In genomic region chr1:179169616-179170467, GRCh38 we compare ENCODE assay signal across 14 cellular contexts. TPM values are rescaled to one million over a fixed set of nuclear protein-coding genes. Genes with fewer than 3 reads are reported as not detected.
DNase-seq lines count a peak whose midpoint lies in the region; ATAC-seq, FAIRE-seq and TF ChIP-seq lines count a peak whose summit lies in the region.
"Had no signal": no experiment of that assay in that cellular context is flagged by ENCODE, and none has a peak within 500 bp of the region (broad histone marks: within the 10 kb centered on the region; RNA-seq: fewer than 3 reads in every experiment).

No MANE protein-coding gene starts in this region.

- H3K4me1 Mint-ChIP-seq in activated T-cell treated with anti-CD3 and anti-CD28 coated beads, Interleukin-2, amount 50 U/mL, for 24 hours (ENCODE audit: low read depth) = peaks cover 20% of the 10 kb centered on the region

- H3K27ac ChIP-seq in K562 (ENCODE audit: extremely low read depth, low read depth, low read length) (no peak overlapping the region), lung (ENCODE audit: low read depth in 1 of 2, low read length in 1 of 2) (no peak overlapping the region)
- H3K27ac ChIP-seq: upper lobe of left lung had no signal

- H2AFZ ChIP-seq in K562 (ENCODE audit: low read depth, low read length) = no peak overlapping the region

- TF ChIP-seq CTCF in K562 (IDR thresholded peaks at IDR 0.05 in 2 of 3, conservative IDR thresholded peaks at IDR 0.05 in 1 of 3; ENCODE audit: insufficient read depth in 2 of 3, low read depth in 1 of 3, low read length in 3 of 3) (no peak), lung (IDR thresholded peaks at IDR 0.05; ENCODE audit: control extremely low read depth, extremely low read depth) (no peak)

- no TSS peak for BruUV-seq in K562 (replicated peaks; lab: Mats Ljungman, UMichigan)

- no peak overlapping the region for H3K9ac ChIP-seq in K562 (ENCODE audit: insufficient read depth in 1 of 2, low read depth in 2 of 2, low read length in 2 of 2)

- H3K4me2 ChIP-seq in K562 (ENCODE audit: insufficient read depth, low read length) = no peak overlapping the region

- no peak for TF ChIP-seq EP300 in K562 (IDR thresholded peaks at IDR 0.05; ENCODE audit: low read length)

- FAIRE-seq in K562 (lab: Jason Lieb, UNC) = no peak

- no peaks in the 10 kb centered on the region for H3K9me1 ChIP-seq in K562 (ENCODE audit: control insufficient read depth, insufficient read depth, low read length)

- in situ Hi-C loops in K562 (cut with MboI) = no loop called here

- H3K79me2 ChIP-seq in K562 (ENCODE audit: control insufficient read depth, insufficient read depth, low read length) = no peaks in the 10 kb centered on the region

- no peaks in the 10 kb centered on the region for H4K20me1 ChIP-seq in K562 (replicated peaks; ENCODE audit: control insufficient read depth, insufficient read depth, low read length)

- 67% methylated on average over 3 of the region's 3 CpGs for WGBS in K562 (ENCODE audit: insufficient coverage, low coverage, missing lambda C conversion rate)
- WGBS in lung, 2 donors = 87 to 92% methylated on average over 3 of the region's 3 CpGs

- no peaks in the 10 kb centered on the region for H3K27me3 Mint-ChIP-seq in activated T-cell treated with anti-CD3 and anti-CD28 coated beads, Interleukin-2, amount 50 U/mL, for 24 hours
- H3K27me3 Mint-ChIP-seq: naive thymus-derived CD4-positive, alpha-beta T cell had no signal

- DNase-seq in AML-193 (lab: John Stamatoyannopoulos, UW) (peak; percentile 10 to 26), M059J (ENCODE audit: low read depth) (peak; percentile 80), K562 (ENCODE audit: extremely low read depth in 1 of 4, low spot score in 3 of 4) (no peak), lung (ENCODE audit: low spot score) (no peak), NCI-H146 treated with DMSO at 0.1 percent for 48 hours (lab: John Stamatoyannopoulos, UW; ENCODE audit: unreplicated experiment) (no peak)
- DNase-seq in activated T-cell treated with anti-CD3 and anti-CD28 coated beads, Interleukin-2, amount 50 U/mL, for 24 hours = no peak
- DNase-seq: activated CD4-positive, alpha-beta T cell treated with anti-CD3 and anti-CD28 coated beads for 4 hours; adrenal gland; hypothalamus; naive thymus-derived CD4-positive, alpha-beta T cell; stimulated activated CD4-positive, alpha-beta T cell treated with anti-CD3 and anti-CD28 coated beads, Interleukin-2, amount 100 ng/mL, for 24 hours; upper lobe of left lung had no signal

- CTCF ChIA-PET in K562 (lab: Yijun Ruan, JAX; ENCODE audit: low intra/inter-chr PET ratio) = no interaction called here

- H3K9me3 Mint-ChIP-seq in activated T-cell treated with anti-CD3 and anti-CD28 coated beads, Interleukin-2, amount 50 U/mL, for 24 hours = no peaks in the 10 kb centered on the region
- H3K9me3 Mint-ChIP-seq: naive thymus-derived CD4-positive, alpha-beta T cell had no signal

- H3K36me3 ChIP-seq in K562 (ENCODE audit: control insufficient read depth, insufficient read depth, low read length) (no peaks in the 10 kb centered on the region), lung (ENCODE audit: control insufficient read depth in 2 of 2, insufficient read depth in 2 of 2, low read length in 2 of 2) (no peaks in the 10 kb centered on the region)
- H3K36me3 ChIP-seq: adrenal gland, upper lobe of left lung had no signal

- H3K27ac Mint-ChIP-seq in activated T-cell treated with anti-CD3 and anti-CD28 coated beads, Interleukin-2, amount 50 U/mL, for 24 hours = no peak overlapping the region

- POLR2A ChIA-PET in K562 (lab: Yijun Ruan, JAX) = interaction anchor here (1.7 kb wide), 1 partner anchor 22 kb away, joined by 3 read pairs; no protein-coding TSS in a partner anchor

- H3K27me3 ChIP-seq in K562 (ENCODE audit: control insufficient read depth in 2 of 2, insufficient read depth in 2 of 2, low read length in 2 of 2) (no peaks in the 10 kb centered on the region), lung (ENCODE audit: control insufficient read depth, insufficient read depth) (no peaks in the 10 kb centered on the region)
- H3K27me3 ChIP-seq: adrenal gland, upper lobe of left lung had no signal

- H3K9me3 ChIP-seq in K562 (replicated peaks; ENCODE audit: control insufficient read depth, insufficient read depth, low read depth, low read length) (no peaks in the 10 kb centered on the region), lung (ENCODE audit: control insufficient read depth in 2 of 2, insufficient read depth in 1 of 2, low read length in 1 of 2) (no peaks in the 10 kb centered on the region)
- H3K9me3 ChIP-seq: adrenal gland, upper lobe of left lung had no signal

- TF ChIP-seq POLR2A in K562 (conservative IDR thresholded peaks at IDR 0.05) = no peak

- H3K4me3 Mint-ChIP-seq in activated T-cell treated with anti-CD3 and anti-CD28 coated beads, Interleukin-2, amount 50 U/mL, for 24 hours = no peak overlapping the region
- H3K4me3 Mint-ChIP-seq: naive thymus-derived CD4-positive, alpha-beta T cell had no signal

- TF ChIP-seq RAD21 in K562 (CRISPR knock-in tag; conservative IDR thresholded peaks at IDR 0.05 in 1 of 2, IDR thresholded peaks at IDR 0.05 in 1 of 2) = no peak

- ATAC-seq in K562 (no peak; the same call in 2 of the 3 replicates), lung (ENCODE audit: insufficient read depth, low FRiP score) (peak; percentile 11), GM21717 (IDR thresholded peaks at IDR 0.05; ENCODE audit: unreplicated experiment) (no peak), HG02571 (IDR thresholded peaks at IDR 0.05; ENCODE audit: unreplicated experiment) (no peak)
- ATAC-seq: naive thymus-derived CD4-positive, alpha-beta T cell had no signal

- intact Hi-C loops in K562 (cut with micrococcal nuclease) = no loop called here

- no peaks in the 10 kb centered on the region for H3K4me1 ChIP-seq in K562 (replicated peaks in 1 of 2; ENCODE audit: control insufficient read depth in 2 of 2, insufficient read depth in 2 of 2, low read length in 2 of 2)
- H3K4me1 ChIP-seq in lung (ENCODE audit: control insufficient read depth in 2 of 2, insufficient read depth in 2 of 2, low read length in 2 of 2) = peaks cover 3 to 4% of the 10 kb centered on the region in 2 donors

- no peaks in the 10 kb centered on the region for H3K36me3 Mint-ChIP-seq in activated T-cell treated with anti-CD3 and anti-CD28 coated beads, Interleukin-2, amount 50 U/mL, for 24 hours (ENCODE audit: low read depth)

- no peak overlapping the region for H3K4me3 ChIP-seq in K562
- no peak overlapping the region for H3K4me3 ChIP-seq in lung
- H3K4me3 ChIP-seq: adrenal gland, upper lobe of left lung had no signal

TF ChIP-seq in K562, 482 proteins besides CTCF, POLR2A, EP300 and RAD21 (continues in another document):
- TF ChIP-seq TFAP4 (CRISPR knock-in tag; IDR thresholded peaks at IDR 0.05; ENCODE audit: borderline replicate concordance) = no peak
- TF ChIP-seq ETV6 (IDR thresholded peaks at IDR 0.05; ENCODE audit: borderline replicate concordance in 1 of 2, low read depth in 2 of 2, low read length in 1 of 2) = no peak
- no peak for TF ChIP-seq ETV6 (CRISPR knock-in tag; IDR thresholded peaks at IDR 0.05; ENCODE audit: borderline replicate concordance)
- TF ChIP-seq TGIF2 (CRISPR knock-in tag; IDR thresholded peaks at IDR 0.05) = no peak
- TF ChIP-seq DPF2 (IDR thresholded peaks at IDR 0.05) = no peak
- no peak for TF ChIP-seq CEBPG (CRISPR knock-in tag; IDR thresholded peaks at IDR 0.05)
- TF ChIP-seq CEBPG (tag; conservative IDR thresholded peaks at IDR 0.05 in 1 of 2, IDR thresholded peaks at IDR 0.05 in 1 of 2) = peak in 1 of 2 experiments; percentile 41; a peak in 1 of 4 replicates
- 0 out of 2 replicates have a peak, but pooled peaks have one; percentile 13 for TF ChIP-seq FOSL1 (tag; conservative IDR thresholded peaks at IDR 0.05)
- peak; percentile 22; the same call in 1 of the 2 replicates for TF ChIP-seq ATF3 (IDR thresholded peaks at IDR 0.05)
- no peak for TF ChIP-seq ATF3 (CRISPR knock-in tag; conservative IDR thresholded peaks at IDR 0.05)
- TF ChIP-seq ZNF644 (tag; IDR thresholded peaks at IDR 0.05; ENCODE audit: low read depth) = no peak
- TF ChIP-seq CBFA2T3 (IDR thresholded peaks at IDR 0.05) = 0 out of 2 replicates have a peak, but pooled peaks have one; percentile 11

RNA-seq across cellular contexts. Expression of gene ABL2, which starts 59.6 kb away (rescaled TPM):
- 17.3 and 38.3 TPM in 2 replicates for total RNA-seq in M059J (2014; rRNA removed; shearing (Covaris generic))
- total RNA-seq in K562 (2011; cell fraction: chromatin; rRNA removed; ENCODE audit: low replicate concordance) = 41.6 and 59.9 TPM in 2 replicates
- 17.2 and 21.7 TPM in 2 replicates for total RNA-seq in K562 (2011; cell fraction: nucleolus; rRNA removed)
- 31.7 and 41.7 TPM in 2 replicates for total RNA-seq in K562 (2011; cell fraction: nucleoplasm; rRNA removed)
- total RNA-seq in K562 (2014; rRNA removed) (6.1 and 6.6 TPM in 2 replicates), K562 (2014; rRNA removed; fragmentation: Illumina TruSeq; extraction: Trizol) (9.5 and 10.9 TPM in 2 replicates), K562 (2015; rRNA removed; fragmentation: Illumina TruSeq; extraction: Trizol) (8.6 and 9.2 TPM in 2 replicates), K562 (2021) (14.1 and 15.0 TPM in 2 replicates), lung (10 to 100 TPM; 22.6 to 27.8 TPM)
- polyA plus RNA-seq in K562 (2011; rRNA removed) (8.1 and 9.4 TPM in 2 replicates), K562 (2014; fragmentation: Illumina TruSeq; extraction: Trizol) (8.7 and 8.9 TPM in 2 replicates), K562 (2014; fragmentation: Nextera tagmentation; extraction: Ambion mirVana) (1 to 10 TPM; 1.4 to 2.2 TPM), K562 (2014; rRNA removed) (5.6 and 5.8 TPM in 2 replicates), lung (10 to 100 TPM in 1 of 2 donors, 1 to 10 TPM in 1; 3.3 to 10.1 TPM)
- 4.6 and 6.3 TPM in 2 replicates for polyA plus RNA-seq in K562 (2011; cell fraction: cytosol; rRNA removed)
- 7.2 and 7.7 TPM in 2 replicates for polyA plus RNA-seq in K562 (2011; cell fraction: nucleus; rRNA removed)
- 5.5 and 6.0 TPM in 2 replicates for polyA plus RNA-seq in K562 (2012)
- polyA minus RNA-seq in K562 (2011; rRNA and poly(A)+ RNA removed) = 30.6 and 32.6 TPM in 2 replicates
- polyA minus RNA-seq in K562 (2011; cell fraction: cytosol; rRNA and poly(A)+ RNA removed) = 15.8 and 16.8 TPM in 2 replicates
- polyA minus RNA-seq in K562 (2011; cell fraction: nucleus; rRNA and poly(A)+ RNA removed) = 10.0 and 15.8 TPM in 2 replicates

Comparison
In these comparisons a context has a peak if more than half of its experiments do, and no peak if none do; other contexts are left out.
1. DNase-seq: peak in AML-193 (2 of 2) and M059J (single experiment); none in K562 (0 of 4), lung (single experiment), NCI-H146 treated with DMSO at 0.1 percent for 48 hours (single experiment) and activated T-cell treated with anti-CD3 and anti-CD28 coated beads, Interleukin-2, amount 50 U/mL, for 24 hours (single experiment).